Comparison of ENCODE assay signal across 20 cellular contexts in genomic region chrY:12841368-12841767, GRCh38.
"Had no signal": no experiment of that assay in that cellular context is flagged by ENCODE, and none has a peak within 500 bp of the region (broad histone marks: within the 10 kb centered on the region; RNA-seq: fewer than 3 reads in every experiment).

No MANE protein-coding gene starts in this region.

- H3K9me3 ChIP-seq: colonic mucosa, esophagus squamous epithelium, gastroesophageal sphincter, heart left ventricle, left lung, lower lobe of right lung had no signal

- ATAC-seq: effector memory CD8-positive, alpha-beta T cell; esophagus mucosa; gastroesophageal sphincter; heart left ventricle; left cardiac atrium; left lung; left ventricle myocardium superior; lower lobe of right lung; naive thymus-derived CD4-positive, alpha-beta T cell had no signal

- H3K27ac ChIP-seq: colonic mucosa, esophagus squamous epithelium, gastroesophageal sphincter, heart left ventricle, hepatocyte, left lung, lower lobe of right lung had no signal

- H3K27me3 ChIP-seq: colonic mucosa, esophagus squamous epithelium, gastroesophageal sphincter, heart left ventricle, hepatocyte, left lung had no signal

- H3K4me3 ChIP-seq: colonic mucosa, esophagus squamous epithelium, gastroesophageal sphincter, heart left ventricle, hepatocyte, left lung, lower lobe of right lung had no signal

- H3K4me1 ChIP-seq: colonic mucosa, esophagus squamous epithelium, gastroesophageal sphincter, heart left ventricle, left lung, lower lobe of right lung had no signal

- DNase-seq: colonic mucosa; cortex of kidney; effector CD8-positive, alpha-beta T cell; effector memory CD8-positive, alpha-beta T cell; endodermal cell; erythroblast; esophagus squamous epithelium; foreskin fibroblast; heart left ventricle; hypothalamus; left cardiac atrium; left lung; left ventricle myocardium superior; lower lobe of right lung; mesenchymal stem cell; midbrain; naive thymus-derived CD4-positive, alpha-beta T cell had no signal

- H3K36me3 ChIP-seq: colonic mucosa had no signal
